28 cellular contexts compared by ENCODE assay signal in genomic region chr12:69513297-69513696, GRCh38. TPM values are rescaled to one million over a fixed set of nuclear protein-coding genes. Genes with fewer than 3 reads are reported as not detected.
DNase-seq lines count a peak whose midpoint lies in the region; ATAC-seq and TF ChIP-seq lines count a peak whose summit lies in the region.
"Had no signal": no experiment of that assay in that cellular context is flagged by ENCODE, and none has a peak within 500 bp of the region (broad histone marks: within the 10 kb centered on the region; RNA-seq: fewer than 3 reads in every experiment).

No MANE protein-coding gene starts in this region.

- peaks cover 85% of the 10 kb centered on the region for H4K20me1 ChIP-seq in smooth muscle cell (ENCODE audit: low read depth)

- H2AFZ ChIP-seq in smooth muscle cell (ENCODE audit: low read depth) = no peak overlapping the region
- H2AFZ ChIP-seq: hepatocyte had no signal

- no peaks in the 10 kb centered on the region for H3K27me3 ChIP-seq in smooth muscle cell (ENCODE audit: low read depth)
- no peaks in the 10 kb centered on the region for H3K27me3 ChIP-seq in CD4-positive, alpha-beta memory T cell (ENCODE audit: insufficient read depth, low read length)
- H3K27me3 ChIP-seq: esophagus squamous epithelium, hepatocyte, upper lobe of left lung had no signal

- no peaks in the 10 kb centered on the region for H3K27me3 Mint-ChIP-seq in CD4-positive, alpha-beta memory T cell
- H3K27me3 Mint-ChIP-seq: CD4-positive, CD25-positive, alpha-beta regulatory T cell; dendritic cell treated with granulocyte-macrophage colony-stimulating factor and Interleukin-4, amounts not matched to agents 40 ng/mL and 50 ng/mL, for 4 days; naive B cell had no signal

- H3F3A ChIP-seq in smooth muscle cell (ENCODE audit: low read depth) = no peaks in the 10 kb centered on the region

- H3K4me3 ChIP-seq in smooth muscle cell = no peak overlapping the region
- H3K4me3 ChIP-seq in CD4-positive, alpha-beta memory T cell (ENCODE audit: low read length in 2 of 2) = no peak overlapping the region
- H3K4me3 ChIP-seq: esophagus squamous epithelium, HAP-1, hepatocyte, upper lobe of left lung had no signal

- no peak overlapping the region for H3K9ac ChIP-seq in smooth muscle cell (ENCODE audit: low read depth)

- intact Hi-C loops in CD4-positive, alpha-beta memory T cell (cut with micrococcal nuclease) = no loop called here

- H3K27ac ChIP-seq in smooth muscle cell (ENCODE audit: low read depth) = peak overlapping the region; percentile 49
- no peak overlapping the region for H3K27ac ChIP-seq in CD4-positive, alpha-beta memory T cell (ENCODE audit: low read depth, low read length)
- H3K27ac ChIP-seq: esophagus squamous epithelium, hepatocyte, upper lobe of left lung had no signal

- peak overlapping the region; percentile 41 for H3K4me2 ChIP-seq in smooth muscle cell
- H3K4me2 ChIP-seq: hepatocyte had no signal

- POLR2A ChIA-PET in CD4-positive, alpha-beta memory T cell (lab: Charles Lee; ENCODE audit: partially characterized antibody) = no interaction called here

- no peaks in the 10 kb centered on the region for H3K9me3 ChIP-seq in smooth muscle cell (replicated peaks; ENCODE audit: low read depth)
- no peaks in the 10 kb centered on the region for H3K9me3 ChIP-seq in CD4-positive, alpha-beta memory T cell (ENCODE audit: control insufficient read depth in 1 of 2, low read length in 2 of 2)
- H3K9me3 ChIP-seq: esophagus squamous epithelium, HAP-1, upper lobe of left lung had no signal

- TF ChIP-seq CTCF in smooth muscle cell (IDR thresholded peaks at IDR 0.05; ENCODE audit: borderline replicate concordance, insufficient read depth, poor library complexity, severe bottlenecking) = no peak

- no peaks in the 10 kb centered on the region for H3K36me3 ChIP-seq in smooth muscle cell (ENCODE audit: low read depth)
- no peaks in the 10 kb centered on the region for H3K36me3 ChIP-seq in CD4-positive, alpha-beta memory T cell (ENCODE audit: insufficient read depth, low read length)
- H3K36me3 ChIP-seq: esophagus squamous epithelium, HAP-1, upper lobe of left lung had no signal

- H3K4me1 Mint-ChIP-seq in CD4-positive, alpha-beta memory T cell = peaks cover 44 to 64% (median 55%) of the 10 kb centered on the region in 4 donors

- DNase-seq in EH (ENCODE audit: low read depth) = peak; percentile 40
- DNase-seq in NCI-H226 = peak; percentile 51
- peak; percentile 49 for DNase-seq in glomerular visceral epithelial cell (ENCODE audit: extremely low spot score)
- no peak for DNase-seq in smooth muscle cell (lab: John Stamatoyannopoulos, UW; ENCODE audit: unreplicated experiment)
- no peak for DNase-seq in CD4-positive, alpha-beta memory T cell
- no peak for DNase-seq in NCI-H2107 (lab: John Stamatoyannopoulos, UW)
- DNase-seq: aorta; CD4-positive, CD25-positive, alpha-beta regulatory T cell; endodermal cell; esophagus squamous epithelium; foreskin melanocyte; GDM1; naive B cell; NCI-H1092 treated with DMSO at 0.1 percent for 48 hours; NCI-H187 treated with DMSO at 0.1 percent for 48 hours; NCI-H2227 treated with DMSO at 0.1 percent for 48 hours; occipital lobe; SIG-M5; stimulated activated CD4-positive, alpha-beta T cell treated with anti-CD3 and anti-CD28 coated beads, Interleukin-1b, Interleukin-23, amount 100 ng/mL, for 48 hours; SW 1271; T-helper 9 cell; upper lobe of left lung had no signal

- peaks cover 0 to 1% (median 0%) of the 10 kb centered on the region in 8 donors for H3K9me3 Mint-ChIP-seq in CD4-positive, alpha-beta memory T cell
- H3K9me3 Mint-ChIP-seq: activated naive CD4-positive, alpha-beta T cell treated with anti-CD3 and anti-CD28 coated beads, Interleukin-2, amount 50 U/mL, for 72 hours; CD4-positive, CD25-positive, alpha-beta regulatory T cell; dendritic cell treated with granulocyte-macrophage colony-stimulating factor and Interleukin-4, amounts not matched to agents 40 ng/mL and 50 ng/mL, for 4 days; endodermal cell; naive B cell had no signal

- no peak overlapping the region for H3K27ac Mint-ChIP-seq in CD4-positive, alpha-beta memory T cell
- H3K27ac Mint-ChIP-seq: activated naive CD4-positive, alpha-beta T cell treated with anti-CD3 and anti-CD28 coated beads, Interleukin-2, amount 50 U/mL, for 72 hours; CD4-positive, CD25-positive, alpha-beta regulatory T cell; dendritic cell treated with granulocyte-macrophage colony-stimulating factor and Interleukin-4, amounts not matched to agents 40 ng/mL and 50 ng/mL, for 4 days; endodermal cell had no signal

- H3K4me1 ChIP-seq in smooth muscle cell (ENCODE audit: low read depth) = peaks cover 64% of the 10 kb centered on the region
- peaks cover 27% of the 10 kb centered on the region for H3K4me1 ChIP-seq in CD4-positive, alpha-beta memory T cell (ENCODE audit: insufficient read depth, low read length)

- ATAC-seq in GM21515 (IDR thresholded peaks at IDR 0.05; ENCODE audit: unreplicated experiment) = no peak
- ATAC-seq: Panc1 had no signal

- CTCF ChIA-PET in CD4-positive, alpha-beta memory T cell (lab: Charles Lee; ENCODE audit: partially characterized antibody) = no interaction called here

- H3K79me2 ChIP-seq in smooth muscle cell (ENCODE audit: low read depth) = peaks cover 100% of the 10 kb centered on the region

- 77% methylated on average over 1 of the region's 1 CpG for WGBS in smooth muscle cell (ENCODE audit: low lambda C conversion rate)

- peak overlapping the region in 1 of 8 donors; percentile 56 for H3K4me3 Mint-ChIP-seq in CD4-positive, alpha-beta memory T cell
- H3K4me3 Mint-ChIP-seq: CD4-positive, CD25-positive, alpha-beta regulatory T cell; dendritic cell treated with granulocyte-macrophage colony-stimulating factor and Interleukin-4, amounts not matched to agents 40 ng/mL and 50 ng/mL, for 4 days; endodermal cell; naive B cell had no signal

- H3K36me3 Mint-ChIP-seq in CD4-positive, alpha-beta memory T cell = no peaks in the 10 kb centered on the region
- H3K36me3 Mint-ChIP-seq: activated naive CD4-positive, alpha-beta T cell treated with anti-CD3 and anti-CD28 coated beads, Interleukin-2, amount 50 U/mL, for 72 hours; CD4-positive, CD25-positive, alpha-beta regulatory T cell; naive B cell had no signal

RNA-seq across cellular contexts. Expression of gene FRS2, which starts 43.1 kb away (rescaled TPM):
- 90.2 and 169 TPM in 2 replicates for total RNA-seq in smooth muscle cell
- 21.6 and 23.8 TPM in 2 replicates for polyA plus RNA-seq in smooth muscle cell
- total RNA-seq in CD4-positive, alpha-beta memory T cell = 10 to 100 TPM; 21.2 to 22.2 TPM
- polyA plus RNA-seq in CD4-positive, alpha-beta memory T cell = 1 to 10 TPM; 8.6 to 9.3 TPM

Comparison
In these comparisons a context has a peak if more than half of its experiments do, and no peak if none do; other contexts are left out.
1. DNase-seq: peak in EH (single experiment), NCI-H226 (single experiment) and glomerular visceral epithelial cell (single experiment); none in smooth muscle cell (single experiment), CD4-positive, alpha-beta memory T cell (0 of 5) and NCI-H2107 (single experiment).